Comparison of ENCODE assay signal across 19 cellular contexts in the genomic region with DNA sequence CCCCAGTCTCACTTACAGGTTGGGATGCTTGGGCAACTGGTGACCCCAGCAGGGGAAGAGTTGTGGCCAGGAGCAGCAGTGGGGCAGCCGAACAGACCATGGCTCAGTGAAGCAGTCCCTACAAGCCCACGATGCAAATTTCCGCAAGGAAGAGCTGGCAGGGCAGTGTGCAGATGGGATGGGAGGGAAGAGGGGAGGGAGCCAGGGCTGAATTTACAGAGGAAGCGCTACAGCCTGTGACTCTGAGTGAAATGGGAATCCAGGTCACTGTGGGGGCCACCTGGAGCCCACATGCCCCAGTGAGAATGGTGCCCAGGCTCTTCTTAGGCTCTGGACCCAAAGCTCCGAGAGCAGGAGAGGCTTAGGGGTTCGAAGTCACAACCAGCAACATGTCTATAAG. TPM values are rescaled to one million over a fixed set of nuclear protein-coding genes. Genes with fewer than 3 reads are reported as not detected.
A peak's percentile ranks its signal among the peaks of the same experiment; 100 is the strongest.
DNase-seq lines count a peak whose midpoint lies in the region; ATAC-seq and TF ChIP-seq lines count a peak whose summit lies in the region.
"Had no signal": no experiment of that assay in that cellular context is flagged by ENCODE, and none has a peak within 500 bp of the region (broad histone marks: within the 10 kb centered on the region; RNA-seq: fewer than 3 reads in every experiment).

No MANE protein-coding gene starts in this region.

- TF ChIP-seq CTCF in neural progenitor cell (IDR thresholded peaks at IDR 0.05) (no peak), left lung (IDR thresholded peaks at IDR 0.05) (no peak)

- H3K36me3 ChIP-seq in neural progenitor cell = no peaks in the 10 kb centered on the region
- no peaks in the 10 kb centered on the region for H3K36me3 ChIP-seq in left lung

- no peaks in the 10 kb centered on the region for H3F3A ChIP-seq in neural progenitor cell (ENCODE audit: low read depth)

- H3K9ac ChIP-seq in neural progenitor cell = no peak overlapping the region

- H3K27ac ChIP-seq in neural progenitor cell = no peak overlapping the region
- no peak overlapping the region for H3K27ac ChIP-seq in left lung
- H3K27ac ChIP-seq: RWPE1 had no signal

- DNase-seq in NCI-H2171 treated with DMSO at 0.1 percent for 48 hours (lab: John Stamatoyannopoulos, UW) (peak; percentile 51), NCI-H2171 (lab: John Stamatoyannopoulos, UW) (no peak), NCI-H1694 (lab: John Stamatoyannopoulos, UW) (peak; percentile 60), cerebellar nuclear complex (lab: John Stamatoyannopoulos, UW) (peak; percentile 74 to 77), neural progenitor cell (ENCODE audit: low spot score) (peak; percentile 17), left lung (no peak), mucosa of gallbladder (ENCODE audit: low spot score) (no peak)
- DNase-seq: 8988T; CD8-positive, alpha-beta T cell; DMS79 treated with DMSO at 0.1 percent for 48 hours; GDM1; NCI-H1105 treated with DMSO at 0.1 percent for 48 hours; NCI-H187 treated with DMSO at 0.1 percent for 48 hours; NCI-H510A; NK-92 treated with Interleukin-12 subunit alpha and Interleukin-12 subunit beta, amount 100 ng/mL, for 24 hours had no signal

- peaks cover 10% of the 10 kb centered on the region for H3K4me1 ChIP-seq in neural progenitor cell
- H3K4me1 ChIP-seq in left lung = no peaks in the 10 kb centered on the region

- H2AFZ ChIP-seq in neural progenitor cell (replicated peaks) = peak overlapping the region; percentile 99

- H3K4me3 ChIP-seq in neural progenitor cell (no peak overlapping the region), left lung (no peak overlapping the region)

- no peaks in the 10 kb centered on the region for H3K9me3 ChIP-seq in neural progenitor cell (ENCODE audit: low read depth)
- H3K9me3 ChIP-seq in left lung = no peaks in the 10 kb centered on the region

- no peaks in the 10 kb centered on the region for H3K79me2 ChIP-seq in neural progenitor cell (ENCODE audit: low read depth)

- peak overlapping the region; percentile 59 for H3K27ac Mint-ChIP-seq in neural progenitor cell
- H3K27ac Mint-ChIP-seq: CD8-positive, alpha-beta T cell had no signal

- intact Hi-C loops in left lung (cut with DNase I) = no loop called here

- H3K4me3 Mint-ChIP-seq in neural progenitor cell = no peak overlapping the region
- H3K4me3 Mint-ChIP-seq: CD8-positive, alpha-beta T cell had no signal

- H3K9me3 Mint-ChIP-seq in neural progenitor cell = no peaks in the 10 kb centered on the region
- H3K9me3 Mint-ChIP-seq: CD8-positive, alpha-beta T cell had no signal

- H4K20me1 ChIP-seq in neural progenitor cell (ENCODE audit: low read depth) = no peaks in the 10 kb centered on the region

- no peaks in the 10 kb centered on the region for H3K36me3 Mint-ChIP-seq in neural progenitor cell
- H3K36me3 Mint-ChIP-seq: CD8-positive, alpha-beta T cell had no signal

- H3K27me3 ChIP-seq in neural progenitor cell = no peaks in the 10 kb centered on the region
- H3K27me3 ChIP-seq in left lung = no peaks in the 10 kb centered on the region

- peaks cover 2% of the 10 kb centered on the region for H3K27me3 Mint-ChIP-seq in neural progenitor cell (ENCODE audit: insufficient read depth, low read depth)

- ATAC-seq in left lung (no peak), GM19351 (IDR thresholded peaks at IDR 0.05; ENCODE audit: unreplicated experiment) (no peak)
- ATAC-seq: CD8-positive, alpha-beta T cell had no signal

- peak overlapping the region; percentile 67 for H3K4me2 ChIP-seq in neural progenitor cell

- H3K4me1 Mint-ChIP-seq in neural progenitor cell = peaks cover 10% of the 10 kb centered on the region

RNA-seq across cellular contexts. Expression of a gene that starts 27.0 kb away (rescaled TPM):
- total RNA-seq in neural progenitor cell (ENCODE audit: low replicate concordance) (32.1 and 51.8 TPM in 2 replicates), left lung (10 to 100 TPM; 18.4 to 34.4 TPM), mucosa of gallbladder (30.9 TPM)

RNA-seq across cellular contexts. Expression of a gene that starts 27.6 kb away (rescaled TPM):
- total RNA-seq in neural progenitor cell (ENCODE audit: low replicate concordance) = 0.04 and 0.06 TPM in 2 replicates
- total RNA-seq in left lung = under 1 TPM; 0.08 to 0.12 TPM
- total RNA-seq in mucosa of gallbladder = 0.35 TPM
- total RNA-seq: H4, HT1080 had no signal

Comparison
In these comparisons a context has a peak if more than half of its experiments do, and no peak if none do; other contexts are left out.
1. DNase-seq: peak in NCI-H2171 treated with DMSO at 0.1 percent for 48 hours (single experiment), NCI-H1694 (single experiment), cerebellar nuclear complex (2 of 2) and neural progenitor cell (single experiment); none in NCI-H2171 (single experiment), left lung (0 of 2) and mucosa of gallbladder (single experiment).